Comparison of ENCODE assay signal across 8 cellular contexts in genomic region chr2:156343096-156343939, GRCh38. TPM values are rescaled to one million over a fixed set of nuclear protein-coding genes. Genes with fewer than 3 reads are reported as not detected.
DNase-seq lines count a peak whose midpoint lies in the region; ATAC-seq and TF ChIP-seq lines count a peak whose summit lies in the region.

No MANE protein-coding gene starts in this region.

- intact Hi-C loops in CD14-positive monocyte (cut with micrococcal nuclease): loop anchor here in 1 of 2 donors (2.0 kb wide), 1 partner anchor 57 kb away; no protein-coding TSS in a partner anchor

- H3K9me3 ChIP-seq in duodenal mucosa (ENCODE audit: control insufficient read depth in 1 of 2, low read length in 2 of 2): no peaks in the 10 kb centered on the region
- H3K9me3 ChIP-seq in neural cell (ENCODE audit: low read length): no peaks in the 10 kb centered on the region

- H3K27ac Mint-ChIP-seq in CD14-positive monocyte: peak overlapping the region; percentile 79 to 97 (median 92)

- no peaks in the 10 kb centered on the region for H3K36me3 ChIP-seq in duodenal mucosa (ENCODE audit: control insufficient read depth in 1 of 2, insufficient read depth in 2 of 2, low read length in 2 of 2)
- no peaks in the 10 kb centered on the region for H3K36me3 ChIP-seq in neural cell (ENCODE audit: insufficient read depth, low read length)

- H3F3A ChIP-seq in neural cell (ENCODE audit: insufficient read depth, low read length, poor library complexity, severe bottlenecking): peaks cover 8% of the 10 kb centered on the region

- ATAC-seq in GM19023 (IDR thresholded peaks at IDR 0.05; ENCODE audit: unreplicated experiment): no peak

- no peaks in the 10 kb centered on the region for H3K79me2 ChIP-seq in neural cell (replicated peaks; ENCODE audit: insufficient read depth, low read length)

- H3K9ac ChIP-seq in duodenal mucosa (ENCODE audit: low read depth in 1 of 2, low read length in 2 of 2) (peak overlapping the region; percentile 67 to 80), neural cell (ENCODE audit: low read length) (peak overlapping the region; percentile 59)

- no peaks in the 10 kb centered on the region for H3K36me3 Mint-ChIP-seq in CD14-positive monocyte

- peak overlapping the region; percentile 60 to 76 for H3K4me3 ChIP-seq in duodenal mucosa (ENCODE audit: low read depth in 1 of 2, low read length in 2 of 2)
- peak overlapping the region; percentile 72 for H3K4me3 ChIP-seq in neural cell (ENCODE audit: low read length)

- peak overlapping the region; percentile 100 for H3K27ac ChIP-seq in duodenal mucosa (ENCODE audit: low read depth, low read length)
- no peak overlapping the region for H3K27ac ChIP-seq in neural cell (ENCODE audit: low read length)

- TF ChIP-seq CTCF in CD14-positive monocyte (IDR thresholded peaks at IDR 0.05) (no peak), neural cell (IDR thresholded peaks at IDR 0.05; ENCODE audit: poor library complexity, severe bottlenecking) (no peak)

- no peak for TF ChIP-seq EP300 in neural cell (conservative IDR thresholded peaks at IDR 0.05; ENCODE audit: poor library complexity, severe bottlenecking)

- no peaks in the 10 kb centered on the region for H3K9me2 ChIP-seq in neural cell (ENCODE audit: insufficient read depth, low read length)

- H3K4me1 Mint-ChIP-seq in CD14-positive monocyte: peaks cover 37% of the 10 kb centered on the region

- H3K4me1 ChIP-seq in duodenal mucosa (ENCODE audit: control insufficient read depth in 1 of 2, insufficient read depth in 2 of 2, low read length in 2 of 2): peaks cover 19 to 27% of the 10 kb centered on the region in 2 donors

- peak overlapping the region; percentile 49 for H2AFZ ChIP-seq in neural cell (ENCODE audit: low read depth, low read length)

- no peak for TF ChIP-seq RAD21 in neural cell (conservative IDR thresholded peaks at IDR 0.05)

- H3K27me3 Mint-ChIP-seq in CD14-positive monocyte (ENCODE audit: low read depth in 3 of 3): peaks cover 0 to 4% (median 3%) of the 10 kb centered on the region in 3 donors

- H3K4me3 Mint-ChIP-seq in CD14-positive monocyte: peak overlapping the region; percentile 79 to 86

- H3K4me2 ChIP-seq in neural cell (ENCODE audit: low read length): peak overlapping the region; percentile 75

- H3K27me3 ChIP-seq in duodenal mucosa (ENCODE audit: control insufficient read depth in 1 of 2, insufficient read depth in 2 of 2, low read length in 2 of 2) (no peaks in the 10 kb centered on the region), neural cell (ENCODE audit: insufficient read depth, low read depth, low read length) (peaks cover 29% of the 10 kb centered on the region)

- H3K9me3 Mint-ChIP-seq in CD14-positive monocyte: peaks cover 0 to 2% (median 0%) of the 10 kb centered on the region in 7 donors

- H4K20me1 ChIP-seq in neural cell (ENCODE audit: insufficient read depth): no peaks in the 10 kb centered on the region

- DNase-seq in CD14-positive monocyte (ENCODE audit: low spot score) (no peak), NCI-H774 (lab: John Stamatoyannopoulos, UW) (peak; percentile 18), HuH-7 (ENCODE audit: low spot score) (no peak), amygdala (lab: John Stamatoyannopoulos, UW) (no peak)
- no peak for DNase-seq in stimulated activated naive CD4-positive, alpha-beta T cell treated with Interleukin-2 at 50 U/mL for 16 hours (lab: John Stamatoyannopoulos, UW)

TF ChIP-seq in neural cell, 6 proteins besides CTCF, POLR2A, EP300 and RAD21:
- TF ChIP-seq SMC3 (conservative IDR thresholded peaks at IDR 0.05; ENCODE audit: poor library complexity): no peak
- no peak for TF ChIP-seq EZH2 (IDR thresholded peaks at IDR 0.05; ENCODE audit: borderline replicate concordance, insufficient read depth, low read length, poor library complexity, severe bottlenecking)
- no peak for TF ChIP-seq TAF1 (IDR thresholded peaks at IDR 0.05; ENCODE audit: low read depth)
- TF ChIP-seq REST (IDR thresholded peaks at IDR 0.05; ENCODE audit: borderline replicate concordance): no peak
- TF ChIP-seq POLR2AphosphoS5 (IDR thresholded peaks at IDR 0.05): no peak
- TF ChIP-seq MXI1 (conservative IDR thresholded peaks at IDR 0.05; ENCODE audit: poor library complexity, severe bottlenecking): no peak

RNA-seq across cellular contexts. Expression of gene NR4A2, which starts 10.8 kb away (rescaled TPM):
- polyA plus RNA-seq in CD14-positive monocyte (10 to 100 TPM; 12.1 to 21.6 TPM), neural cell (0.48 and 1.2 TPM in 2 replicates)
- polyA minus RNA-seq in neural cell: 0.23 TPM in 1 of 2 replicates, not detected in the other
